ENCODE assay signal across 17 cellular contexts in genomic region chr1:219350621-219351020, GRCh38.
"Had no signal": no experiment of that assay in that cellular context is flagged by ENCODE, and none has a peak within 500 bp of the region (broad histone marks: within the 10 kb centered on the region; RNA-seq: fewer than 3 reads in every experiment).

No MANE protein-coding gene starts in this region.

- H3K36me3 ChIP-seq: left ventricle myocardium inferior, lower lobe of right lung, neural progenitor cell, ovary, tibial nerve had no signal

- H3K27ac ChIP-seq: left ventricle myocardium inferior, lower lobe of right lung, neural progenitor cell, ovary, testis, tibial nerve had no signal

- H3K4me2 ChIP-seq: neural progenitor cell had no signal

- H3K4me3 ChIP-seq: left ventricle myocardium inferior, lower lobe of right lung, neural progenitor cell, ovary, testis, tibial nerve had no signal

- H2AFZ ChIP-seq: neural progenitor cell had no signal

- DNase-seq: effector memory CD4-positive, alpha-beta T cell; glutamatergic neuron; immature natural killer cell; left ventricle myocardium inferior; lower lobe of right lung; natural killer cell; nucleus accumbens; ovary; right cardiac atrium; stimulated activated CD4-positive, alpha-beta T cell treated with anti-CD3 and anti-CD28 coated beads, Interleukin-4, amount 100 ng/mL, for 1 hour; stimulated activated CD8-positive, alpha-beta memory T cell treated with anti-CD3 and anti-CD28 coated beads, Interleukin-4, amount 100 ng/mL, for 48 hours; stimulated activated naive CD8-positive, alpha-beta T cell treated with anti-CD3 and anti-CD28 coated beads, Interleukin-15, Interleukin-2, amounts not matched to agents 100 U/mL and 50 U/mL, for 24 hours; testis had no signal

- H3K9me3 ChIP-seq: ovary, testis had no signal

- ATAC-seq: esophagus mucosa; natural killer cell; right cardiac atrium; stimulated activated effector memory CD8-positive, alpha-beta T cell treated with anti-CD3 and anti-CD28 coated beads, Interleukin-12 subunit alpha, Interleukin-12 subunit beta, amount 100 ng/mL, for 72 hours; stimulated activated naive CD8-positive, alpha-beta T cell treated with anti-CD3 and anti-CD28 coated beads, Interleukin-15, Interleukin-2, amounts not matched to agents 100 U/mL and 50 U/mL, for 24 hours had no signal

- H3K4me1 ChIP-seq: testis had no signal

- H3K9ac ChIP-seq: neural progenitor cell had no signal

- H3K27me3 ChIP-seq: neural progenitor cell, ovary, testis, tibial nerve had no signal
